In the genomic region with DNA sequence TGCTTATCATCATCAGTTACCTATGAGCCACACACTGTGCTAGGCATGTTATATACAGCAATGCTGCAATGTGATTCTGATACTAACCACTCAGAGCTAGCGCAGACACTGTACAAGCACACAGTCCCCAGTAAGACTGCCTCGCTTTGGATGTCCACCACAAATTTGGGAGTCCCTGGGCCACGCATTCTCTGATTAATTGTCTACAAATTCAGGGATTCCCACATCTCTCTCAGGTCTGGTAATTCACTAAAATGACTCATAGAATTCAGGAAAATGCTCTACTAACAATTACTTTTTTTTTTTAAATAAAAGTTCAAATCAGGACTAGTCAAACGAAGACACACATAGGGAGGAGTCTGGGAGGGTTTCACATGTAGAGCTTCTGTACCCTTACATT, we compare ENCODE assay signal across 21 cellular contexts.
"Had no signal": no experiment of that assay in that cellular context is flagged by ENCODE, and none has a peak within 500 bp of the region (broad histone marks: within the 10 kb centered on the region; RNA-seq: fewer than 3 reads in every experiment).

No MANE protein-coding gene starts in this region.

- H3K4me1 ChIP-seq: lower lobe of right lung, sigmoid colon, transverse colon, uterus had no signal

- H3K27me3 Mint-ChIP-seq: activated naive CD8-positive, alpha-beta T cell; naive B cell; stimulated activated naive B cell treated with anti-CD40 and anti-IgM and Interleukin-4, amounts not matched to agents 10 μg/mL and 1 μg/mL and 100 μg/mL, for 72 hours had no signal

- H3K4me3 ChIP-seq: lower lobe of right lung, sigmoid colon, smooth muscle cell, transverse colon, uterus had no signal

- H3K36me3 ChIP-seq: lower lobe of right lung, sigmoid colon, transverse colon, uterus had no signal

- H3K27ac ChIP-seq: lower lobe of right lung, sigmoid colon, transverse colon, uterus had no signal

- H3K9me3 ChIP-seq: lower lobe of right lung, sigmoid colon, transverse colon, uterus had no signal

- ATAC-seq: activated CD8-positive, alpha-beta T cell treated with anti-CD3 and anti-CD28 coated beads, Interleukin-2, amount 10 ng/mL, durations not matched to agents 7 days and 5 days; lower lobe of right lung; stimulated activated naive B cell treated with anti-CD40 and anti-IgM and Interleukin-4, amounts not matched to agents 10 μg/mL and 1 μg/mL and 100 μg/mL, for 72 hours had no signal

- H3K9me3 Mint-ChIP-seq: neural crest cell; stimulated activated naive B cell treated with anti-CD40 and anti-IgM and Interleukin-4, amounts not matched to agents 10 μg/mL and 1 μg/mL and 100 μg/mL, for 72 hours had no signal

- H3K27me3 ChIP-seq: sigmoid colon, transverse colon, uterus had no signal

- H3K4me1 Mint-ChIP-seq: naive B cell; neural crest cell; stimulated activated naive B cell treated with anti-CD40 and anti-IgM and Interleukin-4, amounts not matched to agents 10 μg/mL and 1 μg/mL and 100 μg/mL, for 72 hours had no signal

- FAIRE-seq: islet of Langerhans had no signal

- H3K27ac Mint-ChIP-seq: activated CD8-positive, alpha-beta T cell treated with anti-CD3 and anti-CD28 coated beads, Interleukin-2, amount 10 ng/mL, durations not matched to agents 7 days and 5 days; activated naive CD8-positive, alpha-beta T cell; naive B cell; stimulated activated naive B cell treated with anti-CD40 and anti-IgM and Interleukin-4, amounts not matched to agents 10 μg/mL and 1 μg/mL and 100 μg/mL, for 72 hours had no signal

- H3K36me3 Mint-ChIP-seq: activated naive CD8-positive, alpha-beta T cell; naive B cell; stimulated activated naive B cell treated with anti-CD40 and anti-IgM and Interleukin-4, amounts not matched to agents 10 μg/mL and 1 μg/mL and 100 μg/mL, for 72 hours had no signal

- H3K4me3 Mint-ChIP-seq: activated CD8-positive, alpha-beta T cell treated with anti-CD3 and anti-CD28 coated beads, Interleukin-2, amount 10 ng/mL, durations not matched to agents 7 days and 5 days; activated naive CD8-positive, alpha-beta T cell; naive B cell; neural crest cell; stimulated activated naive B cell treated with anti-CD40 and anti-IgM and Interleukin-4, amounts not matched to agents 10 μg/mL and 1 μg/mL and 100 μg/mL, for 72 hours had no signal

- H3K4me2 ChIP-seq: smooth muscle cell had no signal

- DNase-seq: activated CD4-positive, alpha-beta T cell treated with anti-CD3 and anti-CD28 coated beads for 1 hour; activated CD4-positive, alpha-beta T cell treated with anti-CD3 and anti-CD28 coated beads, Interleukin-2, amount 50 U/mL, for 1 hour; activated CD8-positive, alpha-beta T cell treated with anti-CD3 and anti-CD28 coated beads, Interleukin-2, amount 10 ng/mL, durations not matched to agents 7 days and 5 days; amniotic stem cell; erythroblast; foreskin melanocyte; hippocampal formation; lower lobe of right lung; naive B cell; posterior cingulate gyrus; retina; sigmoid colon; stimulated activated CD4-positive, alpha-beta T cell treated with anti-CD3 and anti-CD28 coated beads, Interleukin-15, amount 100 ng/mL, for 24 hours; stimulated activated naive B cell treated with anti-CD40 and anti-IgM and Interleukin-4, amounts not matched to agents 10 μg/mL and 1 μg/mL and 100 μg/mL, for 72 hours; T-helper 9 cell; transverse colon; uterus had no signal
